19 cellular contexts compared by ENCODE assay signal in genomic region chr5:138934971-138935370, GRCh38.
"Had no signal": no experiment of that assay in that cellular context is flagged by ENCODE, and none has a peak within 500 bp of the region (broad histone marks: within the 10 kb centered on the region; RNA-seq: fewer than 3 reads in every experiment).

No MANE protein-coding gene starts in this region.

- H3K27me3 Mint-ChIP-seq: central memory CD8-positive, alpha-beta T cell; naive thymus-derived CD4-positive, alpha-beta T cell had no signal

- DNase-seq: effector memory CD4-positive, alpha-beta T cell; gastrocnemius medialis; left cardiac atrium; left ventricle myocardium superior; mesendoderm; naive thymus-derived CD4-positive, alpha-beta T cell; retina; stimulated activated CD4-positive, alpha-beta T cell treated with anti-CD3 and anti-CD28 coated beads, Interleukin-2, amount 100 ng/mL, for 24 hours; stimulated activated CD4-positive, alpha-beta T cell treated with anti-CD3 and anti-CD28 coated beads, Interleukin-4, amount 100 ng/mL, for 4 hours; stimulated activated naive CD4-positive, alpha-beta T cell treated with Interleukin-2 at 50 U/mL for 16 hours; testis; transverse colon had no signal

- H3K9me3 ChIP-seq: esophagus muscularis mucosa, gastrocnemius medialis, neutrophil, psoas muscle, testis, transverse colon had no signal

- H3K4me1 Mint-ChIP-seq: central memory CD8-positive, alpha-beta T cell had no signal

- H3K4me3 ChIP-seq: esophagus muscularis mucosa, gastrocnemius medialis, lung, psoas muscle, skin epidermis, testis, transverse colon had no signal

- H3K4me3 Mint-ChIP-seq: central memory CD8-positive, alpha-beta T cell; naive thymus-derived CD4-positive, alpha-beta T cell had no signal

- H3K27ac Mint-ChIP-seq: naive thymus-derived CD4-positive, alpha-beta T cell had no signal

- H3K4me1 ChIP-seq: psoas muscle, transverse colon had no signal

- H3K27ac ChIP-seq: epithelial cell of prostate, neutrophil, psoas muscle, skin epidermis, testis, transverse colon had no signal

- H3K9me3 Mint-ChIP-seq: central memory CD8-positive, alpha-beta T cell; naive thymus-derived CD4-positive, alpha-beta T cell had no signal

- H3K27me3 ChIP-seq: esophagus muscularis mucosa, gastrocnemius medialis, neutrophil, testis, transverse colon had no signal
